ENCODE assay signal across 1 cellular context in genomic region chr4:20393486-20394100, GRCh38.
TF ChIP-seq lines count a peak whose summit lies in the region.

No MANE protein-coding gene starts in this region.

TF ChIP-seq in WTC11, 78 proteins besides CTCF, POLR2A, EP300 and RAD21 (continued from another document):
- TF ChIP-seq, protein P1, sequence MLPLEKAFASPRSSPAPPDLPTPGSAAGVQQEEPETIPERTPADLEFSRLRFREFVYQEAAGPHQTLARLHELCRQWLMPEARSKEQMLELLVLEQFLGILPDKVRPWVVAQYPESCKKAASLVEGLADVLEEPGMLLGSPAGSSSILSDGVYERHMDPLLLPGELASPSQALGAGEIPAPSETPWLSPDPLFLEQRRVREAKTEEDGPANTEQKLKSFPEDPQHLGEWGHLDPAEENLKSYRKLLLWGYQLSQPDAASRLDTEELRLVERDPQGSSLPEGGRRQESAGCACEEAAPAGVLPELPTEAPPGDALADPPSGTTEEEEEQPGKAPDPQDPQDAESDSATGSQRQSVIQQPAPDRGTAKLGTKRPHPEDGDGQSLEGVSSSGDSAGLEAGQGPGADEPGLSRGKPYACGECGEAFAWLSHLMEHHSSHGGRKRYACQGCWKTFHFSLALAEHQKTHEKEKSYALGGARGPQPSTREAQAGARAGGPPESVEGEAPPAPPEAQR (CRISPR knock-in tag; IDR thresholded peaks at IDR 0.05), result no peak
- no peak for TF ChIP-seq FOXJ3 (CRISPR knock-in tag; IDR thresholded peaks at IDR 0.05; ENCODE audit: borderline replicate concordance)
TF ChIP-seq in WTC11: peak in this region for 0.
